9 cellular contexts compared by ENCODE assay signal in genomic region chr14:41609704-41610183, GRCh38. TPM values are rescaled to one million over a fixed set of nuclear protein-coding genes. Genes with fewer than 3 reads are reported as not detected.
DNase-seq lines count a peak whose midpoint lies in the region; ATAC-seq and TF ChIP-seq lines count a peak whose summit lies in the region.
"Had no signal": no experiment of that assay in that cellular context is flagged by ENCODE, and none has a peak within 500 bp of the region (broad histone marks: within the 10 kb centered on the region; RNA-seq: fewer than 3 reads in every experiment).

No MANE protein-coding gene starts in this region.

- no peaks in the 10 kb centered on the region for H3K36me3 ChIP-seq in mesodermal cell (ENCODE audit: control insufficient read depth, insufficient read depth, low read length)
- no peaks in the 10 kb centered on the region for H3K36me3 ChIP-seq in effector memory CD4-positive, alpha-beta T cell (ENCODE audit: control insufficient read depth, insufficient read depth, low read length)

- ATAC-seq in HG02938 (IDR thresholded peaks at IDR 0.05; ENCODE audit: unreplicated experiment), result no peak
- ATAC-seq: HCT116 had no signal

- H3K27me3 ChIP-seq in effector memory CD4-positive, alpha-beta T cell (replicated peaks; ENCODE audit: control insufficient read depth, insufficient read depth, low read length, poor library complexity, severe bottlenecking), result peaks cover 27% of the 10 kb centered on the region

- H3K27ac ChIP-seq in coronary artery (no peak overlapping the region), mesodermal cell (ENCODE audit: low read depth, low read length, severe bottlenecking) (no peak overlapping the region)
- H3K27ac ChIP-seq in effector memory CD4-positive, alpha-beta T cell (ENCODE audit: insufficient read depth, low read length, poor library complexity, severe bottlenecking), result no peak overlapping the region

- H3K4me3 ChIP-seq in coronary artery (peak overlapping the region; percentile 58), mesodermal cell (ENCODE audit: extremely low read depth, insufficient read depth, low read length, poor library complexity, severe bottlenecking) (peak overlapping the region; percentile 68)
- no peak overlapping the region for H3K4me3 ChIP-seq in effector memory CD4-positive, alpha-beta T cell (ENCODE audit: insufficient read depth, low read depth, low read length, poor library complexity, severe bottlenecking)

- WGBS in mesodermal cell (ENCODE audit: insufficient coverage in 2 of 2), 2 experiments, result 0 to 1% methylated on average over 17 to 21 of the region's 24 CpGs

- H3K9me3 ChIP-seq in mesodermal cell (ENCODE audit: control insufficient read depth, low read length), result no peaks in the 10 kb centered on the region
- H3K9me3 ChIP-seq in effector memory CD4-positive, alpha-beta T cell (ENCODE audit: control insufficient read depth, low read length), result no peaks in the 10 kb centered on the region

- peaks cover 4% of the 10 kb centered on the region for H3K4me1 ChIP-seq in mesodermal cell (ENCODE audit: control insufficient read depth, insufficient read depth, low read length, poor library complexity, severe bottlenecking)
- peaks cover 8% of the 10 kb centered on the region for H3K4me1 ChIP-seq in effector memory CD4-positive, alpha-beta T cell (ENCODE audit: control insufficient read depth, insufficient read depth, low read length, poor library complexity, severe bottlenecking)

- peak; percentile 97 for DNase-seq in DMS79 treated with DMSO at 0.1 percent for 48 hours (lab: John Stamatoyannopoulos, UW)
- peak; percentile 92 for DNase-seq in NCI-H345 (lab: John Stamatoyannopoulos, UW)
- no peak for DNase-seq in coronary artery (ENCODE audit: low spot score)
- DNase-seq in activated CD4-positive, alpha-beta T cell treated with anti-CD3 and anti-CD28 coated beads, Interleukin-2, amount 50 U/mL, for 4 hours, result no peak
- no peak for DNase-seq in effector memory CD4-positive, alpha-beta T cell
- DNase-seq in activated effector memory CD4-positive, alpha-beta T cell treated with Interleukin-2 at 50 U/mL for 16 hours, result no peak

- TF ChIP-seq CTCF in coronary artery (IDR thresholded peaks at IDR 0.05), result no peak

RNA-seq across cellular contexts. Expression of gene LRFN5, which starts 3.1 kb away (rescaled TPM):
- polyA plus RNA-seq in mesodermal cell (2013, experiment 1 of 2), result 9.9 TPM
- 9.1 TPM for polyA plus RNA-seq in mesodermal cell (2013, experiment 2 of 2)

Comparison
In these comparisons a context has a peak if more than half of its experiments do, and no peak if none do; other contexts are left out.
1. DNase-seq: peak in DMS79 treated with DMSO at 0.1 percent for 48 hours (single experiment) and NCI-H345 (single experiment); none in coronary artery (single experiment), activated CD4-positive, alpha-beta T cell treated with anti-CD3 and anti-CD28 coated beads, Interleukin-2, amount 50 U/mL, for 4 hours (0 of 2), effector memory CD4-positive, alpha-beta T cell (0 of 3) and activated effector memory CD4-positive, alpha-beta T cell treated with Interleukin-2 at 50 U/mL for 16 hours (single experiment).